In genomic region chr12:84348582-84348981, GRCh38 we compare ENCODE assay signal across 30 cellular contexts.
"Had no signal": no experiment of that assay in that cellular context is flagged by ENCODE, and none has a peak within 500 bp of the region (broad histone marks: within the 10 kb centered on the region; RNA-seq: fewer than 3 reads in every experiment).

No MANE protein-coding gene starts in this region.

- H3K4me1 ChIP-seq: body of pancreas, colonic mucosa, esophagus squamous epithelium, gastroesophageal sphincter had no signal

- H3K27me3 ChIP-seq: body of pancreas, cardiac muscle cell, colonic mucosa, esophagus squamous epithelium, gastroesophageal sphincter had no signal

- H3K9me3 ChIP-seq: body of pancreas, colonic mucosa, esophagus squamous epithelium had no signal

- H3K4me1 Mint-ChIP-seq: activated B cell treated with CpG ODN at 0.5 μM for 24 hours; activated CD4-positive, alpha-beta T cell treated with anti-CD3 and anti-CD28 coated beads for 36 hours; activated CD4-positive, alpha-beta T cell treated with anti-CD3 and anti-CD28 coated beads, Interleukin-2, amount 10 ng/mL, durations not matched to agents 24 days and 14 days; activated CD8-positive, alpha-beta memory T cell treated with anti-CD3 and anti-CD28 coated beads, Interleukin-2, amount 10 ng/mL, durations not matched to agents 7 days and 5 days; activated naive CD4-positive, alpha-beta T cell treated with anti-CD3 and anti-CD28 coated beads, Interleukin-2, amount 10 ng/mL, durations not matched to agents 7 days and 5 days; activated naive CD8-positive, alpha-beta T cell treated with anti-CD3 and anti-CD28 coated beads, Interleukin-2, amount 10 ng/mL, durations not matched to agents 7 days and 5 days; T-cell had no signal

- H3K36me3 ChIP-seq: cardiac muscle cell, colonic mucosa, esophagus squamous epithelium, gastroesophageal sphincter, WERI-Rb-1 had no signal

- H3K27me3 Mint-ChIP-seq: activated B cell treated with CpG ODN at 0.5 μM for 24 hours; activated CD4-positive, alpha-beta memory T cell treated with anti-CD3 and anti-CD28 coated beads for 36 hours; activated CD4-positive, alpha-beta T cell treated with anti-CD3 and anti-CD28 coated beads for 36 hours; activated CD4-positive, alpha-beta T cell treated with anti-CD3 and anti-CD28 coated beads, Interleukin-2, amount 10 ng/mL, durations not matched to agents 24 days and 14 days; activated CD8-positive, alpha-beta memory T cell treated with anti-CD3 and anti-CD28 coated beads, Interleukin-2, amount 10 ng/mL, durations not matched to agents 7 days and 5 days; activated naive CD4-positive, alpha-beta T cell treated with anti-CD3 and anti-CD28 coated beads, Interleukin-2, amount 10 ng/mL, durations not matched to agents 7 days and 5 days; activated naive CD8-positive, alpha-beta T cell treated with anti-CD3 and anti-CD28 coated beads, Interleukin-2, amount 10 ng/mL, durations not matched to agents 7 days and 5 days; T-cell had no signal

- H3K4me3 ChIP-seq: body of pancreas, cardiac muscle cell, colonic mucosa, esophagus squamous epithelium, gastroesophageal sphincter had no signal

- H3K27ac Mint-ChIP-seq: activated B cell treated with CpG ODN at 0.5 μM for 24 hours; activated CD4-positive, alpha-beta memory T cell treated with anti-CD3 and anti-CD28 coated beads for 36 hours; activated CD4-positive, alpha-beta T cell treated with anti-CD3 and anti-CD28 coated beads for 36 hours; activated CD4-positive, alpha-beta T cell treated with anti-CD3 and anti-CD28 coated beads, Interleukin-2, amount 10 ng/mL, durations not matched to agents 24 days and 14 days; activated CD8-positive, alpha-beta memory T cell treated with anti-CD3 and anti-CD28 coated beads, Interleukin-2, amount 10 ng/mL, durations not matched to agents 7 days and 5 days; activated CD8-positive, alpha-beta T cell treated with anti-CD3 and anti-CD28 coated beads, Interleukin-2, amount 10 ng/mL, durations not matched to agents 7 days and 5 days; activated naive CD4-positive, alpha-beta T cell treated with anti-CD3 and anti-CD28 coated beads, Interleukin-2, amount 10 ng/mL, durations not matched to agents 7 days and 5 days; activated naive CD4-positive, alpha-beta T cell treated with anti-CD3 and anti-CD28 coated beads, Interleukin-2, amount 50 U/mL, for 72 hours; activated naive CD8-positive, alpha-beta T cell treated with anti-CD3 and anti-CD28 coated beads, Interleukin-2, amount 10 ng/mL, durations not matched to agents 7 days and 5 days; T-cell; T-helper 1 cell treated with Interleukin-12 subunit alpha and Interleukin-12 subunit beta and Interleukin-4 antibody, amounts not matched to agents 30 μg/mL and 1 μg/mL, for 36 hours had no signal

- ATAC-seq: activated CD4-positive, alpha-beta T cell treated with anti-CD3 and anti-CD28 coated beads for 36 hours; activated CD8-positive, alpha-beta memory T cell treated with anti-CD3 and anti-CD28 coated beads, Interleukin-2, amount 10 ng/mL, durations not matched to agents 7 days and 5 days; activated CD8-positive, alpha-beta T cell treated with anti-CD3 and anti-CD28 coated beads, Interleukin-2, amount 10 ng/mL, durations not matched to agents 7 days and 5 days; activated naive CD4-positive, alpha-beta T cell treated with anti-CD3 and anti-CD28 coated beads, Interleukin-2, amount 50 U/mL, for 72 hours; body of pancreas; gastroesophageal sphincter; T-cell had no signal

- H3K27ac ChIP-seq: body of pancreas, cardiac muscle cell, colonic mucosa, esophagus squamous epithelium, gastroesophageal sphincter, WERI-Rb-1 had no signal

- DNase-seq: activated B cell treated with CpG ODN at 0.5 μM for 24 hours; activated CD4-positive, alpha-beta memory T cell treated with anti-CD3 and anti-CD28 coated beads for 36 hours; activated CD4-positive, alpha-beta T cell treated with anti-CD3 and anti-CD28 coated beads for 36 hours; activated CD4-positive, alpha-beta T cell treated with anti-CD3 and anti-CD28 coated beads, Interleukin-2, amount 10 ng/mL, durations not matched to agents 24 days and 14 days; activated CD4-positive, CD25-positive, alpha-beta regulatory T cell treated with anti-CD3 and anti-CD28 coated beads, Interleukin-2, amount 50 U/mL, for 72 hours; activated CD8-positive, alpha-beta memory T cell treated with anti-CD3 and anti-CD28 coated beads, Interleukin-2, amount 10 ng/mL, durations not matched to agents 7 days and 5 days; activated CD8-positive, alpha-beta memory T cell treated with anti-CD3 and anti-CD28 coated beads, Interleukin-2, amount 50 U/mL, for 4 hours; activated CD8-positive, alpha-beta T cell treated with anti-CD3 and anti-CD28 coated beads, Interleukin-2, amount 10 ng/mL, durations not matched to agents 7 days and 5 days; activated gamma-delta T cell; activated naive CD4-positive, alpha-beta T cell; activated naive CD4-positive, alpha-beta T cell treated with anti-CD3 and anti-CD28 coated beads, Interleukin-2, amount 10 ng/mL, durations not matched to agents 7 days and 5 days; activated naive CD8-positive, alpha-beta T cell treated with anti-CD3 and anti-CD28 coated beads, Interleukin-2, amount 10 ng/mL, durations not matched to agents 7 days and 5 days; activated T-cell treated with anti-CD3 and anti-CD28 coated beads, Interleukin-2, amount 50 U/mL, for 1 hour; activated T-cell treated with anti-CD3 and anti-CD28 coated beads, Interleukin-2, amount 50 U/mL, for 48 hours; body of pancreas; central memory CD4-positive, alpha-beta T cell; cerebellar nuclear complex; colonic mucosa; effector memory CD4-positive, alpha-beta T cell; erythroblast; esophagus squamous epithelium; foreskin melanocyte; SW 1271; T-cell; T-helper 9 cell; WERI-Rb-1 had no signal

- H3K9me3 Mint-ChIP-seq: activated CD4-positive, alpha-beta T cell treated with anti-CD3 and anti-CD28 coated beads, Interleukin-2, amount 10 ng/mL, durations not matched to agents 24 days and 14 days; activated naive CD4-positive, alpha-beta T cell treated with anti-CD3 and anti-CD28 coated beads, Interleukin-2, amount 10 ng/mL, durations not matched to agents 7 days and 5 days had no signal

- H3K36me3 Mint-ChIP-seq: activated CD4-positive, alpha-beta memory T cell treated with anti-CD3 and anti-CD28 coated beads for 36 hours; activated CD8-positive, alpha-beta memory T cell treated with anti-CD3 and anti-CD28 coated beads, Interleukin-2, amount 10 ng/mL, durations not matched to agents 7 days and 5 days; activated naive CD4-positive, alpha-beta T cell treated with anti-CD3 and anti-CD28 coated beads, Interleukin-2, amount 10 ng/mL, durations not matched to agents 7 days and 5 days; activated naive CD4-positive, alpha-beta T cell treated with anti-CD3 and anti-CD28 coated beads, Interleukin-2, amount 50 U/mL, for 72 hours; activated naive CD8-positive, alpha-beta T cell treated with anti-CD3 and anti-CD28 coated beads, Interleukin-2, amount 10 ng/mL, durations not matched to agents 7 days and 5 days; T-cell had no signal

- H3K4me3 Mint-ChIP-seq: activated B cell treated with CpG ODN at 0.5 μM for 24 hours; activated CD4-positive, alpha-beta memory T cell treated with anti-CD3 and anti-CD28 coated beads for 36 hours; activated CD4-positive, alpha-beta T cell treated with anti-CD3 and anti-CD28 coated beads for 36 hours; activated CD4-positive, alpha-beta T cell treated with anti-CD3 and anti-CD28 coated beads, Interleukin-2, amount 10 ng/mL, durations not matched to agents 24 days and 14 days; activated CD8-positive, alpha-beta memory T cell treated with anti-CD3 and anti-CD28 coated beads, Interleukin-2, amount 10 ng/mL, durations not matched to agents 7 days and 5 days; activated CD8-positive, alpha-beta T cell treated with anti-CD3 and anti-CD28 coated beads, Interleukin-2, amount 10 ng/mL, durations not matched to agents 7 days and 5 days; activated naive CD4-positive, alpha-beta T cell treated with anti-CD3 and anti-CD28 coated beads, Interleukin-2, amount 10 ng/mL, durations not matched to agents 7 days and 5 days; activated naive CD8-positive, alpha-beta T cell treated with anti-CD3 and anti-CD28 coated beads, Interleukin-2, amount 10 ng/mL, durations not matched to agents 7 days and 5 days; T-cell; T-helper 1 cell treated with Interleukin-12 subunit alpha and Interleukin-12 subunit beta and Interleukin-4 antibody, amounts not matched to agents 30 μg/mL and 1 μg/mL, for 36 hours had no signal
